In genomic region chr1:236608930-236609726, GRCh38 we compare ENCODE assay signal across 8 cellular contexts. TPM values are rescaled to one million over a fixed set of nuclear protein-coding genes. Genes with fewer than 3 reads are reported as not detected.
DNase-seq lines count a peak whose midpoint lies in the region; ATAC-seq and TF ChIP-seq lines count a peak whose summit lies in the region.

No MANE protein-coding gene starts in this region.

- no peak overlapping the region for H3K27ac ChIP-seq in parathyroid adenoma

- no peaks in the 10 kb centered on the region for H3K27me3 ChIP-seq in parathyroid adenoma (ENCODE audit: control insufficient read depth, insufficient read depth, low read length)

- no peaks in the 10 kb centered on the region for H3K36me3 ChIP-seq in parathyroid adenoma (ENCODE audit: control insufficient read depth, insufficient read depth, low read length)

- no peak overlapping the region for H3K4me2 ChIP-seq in parathyroid adenoma (ENCODE audit: low read length)

- DNase-seq in NCI-H526 (lab: John Stamatoyannopoulos, UW), result peak; percentile 8 to 60
- no peak for DNase-seq in NCI-H526 treated with DMSO at 0.1 percent for 48 hours (lab: John Stamatoyannopoulos, UW)
- peak; percentile 55 for DNase-seq in LHCN-M2 (ENCODE audit: low read depth)
- peak; percentile 69 for DNase-seq in SK-N-DZ (ENCODE audit: low spot score)
- DNase-seq in fibroblast of the conjunctiva (ENCODE audit: low read depth), result peak; percentile 38

- peak; percentile 32 for TF ChIP-seq CTCF in parathyroid adenoma (IDR thresholded peaks at IDR 0.05)

- no peak overlapping the region for H3K4me3 ChIP-seq in parathyroid adenoma (ENCODE audit: low read depth, low read length)

- no peaks in the 10 kb centered on the region for H3K9me3 ChIP-seq in parathyroid adenoma (ENCODE audit: control insufficient read depth, low read length)

- no peak for ATAC-seq in GM18861 (IDR thresholded peaks at IDR 0.05; ENCODE audit: unreplicated experiment)
- no peak for ATAC-seq in GM19452 (IDR thresholded peaks at IDR 0.05; ENCODE audit: unreplicated experiment)

- H3K79me2 ChIP-seq in parathyroid adenoma, result no peaks in the 10 kb centered on the region

- no peak overlapping the region for H3K9ac ChIP-seq in parathyroid adenoma

- H3K4me1 ChIP-seq in parathyroid adenoma, result no peaks in the 10 kb centered on the region

- no peak overlapping the region for H2AFZ ChIP-seq in parathyroid adenoma

RNA-seq across cellular contexts. Expression of gene HEATR1, which starts 4.8 kb away (rescaled TPM):
- 34.3 and 39.1 TPM in 2 replicates for total RNA-seq in LHCN-M2 (2014; rRNA removed)
- polyA plus RNA-seq in LHCN-M2 (2012), result 7.4 TPM
- polyA plus RNA-seq in SK-N-DZ (2014; cell fraction: cytosol; rRNA removed), result 11.4 and 15.7 TPM in 2 replicates
- polyA plus RNA-seq in SK-N-DZ (2014; cell fraction: nucleus; rRNA removed), result 23.2 and 25.4 TPM in 2 replicates
